Comparison of ENCODE assay signal across 17 cellular contexts in genomic region chr4:80199947-80200346, GRCh38.
"Had no signal": no experiment of that assay in that cellular context is flagged by ENCODE, and none has a peak within 500 bp of the region (broad histone marks: within the 10 kb centered on the region; RNA-seq: fewer than 3 reads in every experiment).

No MANE protein-coding gene starts in this region.

- H3K4me3 ChIP-seq: esophagus squamous epithelium, lower lobe of right lung, thyroid gland, uterus had no signal

- H3K4me3 Mint-ChIP-seq: activated CD8-positive, alpha-beta T cell treated with anti-CD3 and anti-CD28 coated beads, Interleukin-2, amount 10 ng/mL, durations not matched to agents 7 days and 5 days; mesothelial cell of epicardium; T-helper 1 cell treated with Interleukin-12 subunit alpha and Interleukin-12 subunit beta and Interleukin-4 antibody, amounts not matched to agents 30 μg/mL and 1 μg/mL, for 36 hours had no signal

- H3K9me3 ChIP-seq: esophagus squamous epithelium, lower lobe of right lung, neutrophil, thyroid gland, uterus had no signal

- H3K36me3 ChIP-seq: esophagus squamous epithelium, lower lobe of right lung, neutrophil, thyroid gland, uterus had no signal

- H3K27ac ChIP-seq: esophagus squamous epithelium, lower lobe of right lung, neutrophil, thyroid gland, uterus had no signal

- DNase-seq: activated CD4-positive, alpha-beta T cell treated with anti-CD3 and anti-CD28 coated beads for 4 hours; activated CD8-positive, alpha-beta memory T cell treated with anti-CD3 and anti-CD28 coated beads, Interleukin-2, amount 50 U/mL, for 4 hours; activated CD8-positive, alpha-beta T cell treated with anti-CD3 and anti-CD28 coated beads, Interleukin-2, amount 10 ng/mL, durations not matched to agents 7 days and 5 days; esophagus squamous epithelium; foreskin fibroblast; hypothalamus; immature natural killer cell; left cardiac atrium; lower lobe of right lung; retina; stimulated activated CD4-positive, alpha-beta T cell treated with anti-CD3 and anti-CD28 coated beads, Interleukin-12 subunit alpha, Interleukin-12 subunit beta, amount 100 ng/mL, for 4 hours; stimulated activated CD4-positive, alpha-beta T cell treated with anti-CD3 and anti-CD28 coated beads, Interleukin-2, amount 100 ng/mL, for 24 hours; thyroid gland; uterus had no signal

- H3K36me3 Mint-ChIP-seq: mesothelial cell of epicardium had no signal

- ATAC-seq: activated CD8-positive, alpha-beta T cell treated with anti-CD3 and anti-CD28 coated beads, Interleukin-2, amount 10 ng/mL, durations not matched to agents 7 days and 5 days; left cardiac atrium; lower lobe of right lung had no signal

- H3K9me3 Mint-ChIP-seq: immature natural killer cell; mesothelial cell of epicardium; T-helper 1 cell treated with Interleukin-12 subunit alpha and Interleukin-12 subunit beta and Interleukin-4 antibody, amounts not matched to agents 30 μg/mL and 1 μg/mL, for 36 hours had no signal

- H3K27ac Mint-ChIP-seq: activated CD8-positive, alpha-beta T cell treated with anti-CD3 and anti-CD28 coated beads, Interleukin-2, amount 10 ng/mL, durations not matched to agents 7 days and 5 days; immature natural killer cell; mesothelial cell of epicardium; T-helper 1 cell treated with Interleukin-12 subunit alpha and Interleukin-12 subunit beta and Interleukin-4 antibody, amounts not matched to agents 30 μg/mL and 1 μg/mL, for 36 hours had no signal

- H3K27me3 ChIP-seq: uterus had no signal
